ENCODE assay signal across 1 cellular context in genomic region chr7:23474829-23475578, GRCh38.
TF ChIP-seq lines count a peak whose summit lies in the region.

No MANE protein-coding gene starts in this region.

TF ChIP-seq in HCT116, 20 proteins besides CTCF, POLR2A, EP300 and RAD21 (continued from another document):
- TF ChIP-seq ZBTB33 (IDR thresholded peaks at IDR 0.05; ENCODE audit: extremely low read depth, insufficient replicate concordance, low read length) (no peak), FOSL1 (IDR thresholded peaks at IDR 0.05; ENCODE audit: low read depth) (no peak), ELF1 (IDR thresholded peaks at IDR 0.05; ENCODE audit: borderline replicate concordance, low read depth) (no peak), YY1 (IDR thresholded peaks at IDR 0.05; ENCODE audit: extremely low read depth, insufficient replicate concordance, low read depth, low read length) (no peak), EZH2 (IDR thresholded peaks at IDR 0.05) (0 out of 2 replicates have a peak, but pooled peaks have one; percentile 40)
